In the genomic region with DNA sequence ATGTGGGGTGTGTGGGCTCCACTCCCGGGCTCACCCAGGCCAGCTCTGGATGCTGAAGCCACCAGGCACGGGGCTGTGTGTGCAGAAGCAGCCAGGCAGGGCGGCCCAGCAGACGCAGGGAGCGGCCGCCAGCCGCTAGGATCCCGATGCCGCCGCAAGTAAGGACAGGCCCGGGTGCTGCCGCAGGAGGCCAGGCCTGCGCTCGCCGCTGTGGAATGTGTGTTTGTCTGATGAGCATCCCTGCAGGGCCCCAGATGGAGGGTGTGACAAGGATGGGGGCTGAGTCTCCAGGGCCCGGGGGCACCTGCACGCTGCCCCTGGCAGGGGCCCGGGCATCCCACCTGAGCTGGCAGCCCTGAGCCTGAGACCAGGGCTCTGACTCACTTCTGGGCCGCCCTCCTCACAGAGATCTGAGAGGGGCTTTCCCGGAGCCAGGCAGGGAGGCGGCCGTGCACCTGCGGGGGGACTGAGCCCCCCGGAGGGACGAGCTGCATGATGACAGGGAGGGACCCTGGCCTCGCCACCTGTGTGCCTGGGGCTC, we compare ENCODE assay signal across 19 cellular contexts.
DNase-seq lines count a peak whose midpoint lies in the region; ATAC-seq and TF ChIP-seq lines count a peak whose summit lies in the region.
"Had no signal": no experiment of that assay in that cellular context is flagged by ENCODE, and none has a peak within 500 bp of the region (broad histone marks: within the 10 kb centered on the region; RNA-seq: fewer than 3 reads in every experiment).

No MANE protein-coding gene starts in this region.

- no peak overlapping the region for H3K4ac ChIP-seq in H9 (ENCODE audit: low read depth, low read length)

- H3K23ac ChIP-seq in H9 (ENCODE audit: insufficient read length, low read depth, low read length), result no peak overlapping the region

- H3K9me3 ChIP-seq in H9 (ENCODE audit: control insufficient read depth, low read depth, low read length), result peaks cover 5% of the 10 kb centered on the region
- H3K9me3 ChIP-seq: HAP-1 had no signal

- no peak overlapping the region for H3K18ac ChIP-seq in H9 (ENCODE audit: insufficient read length, low read depth, low read length)

- no peaks in the 10 kb centered on the region for H4K20me1 ChIP-seq in H9 (ENCODE audit: control insufficient read depth, insufficient read depth, insufficient read length)

- peaks cover 4 to 26% (median 13%) of the 10 kb centered on the region in 3 experiments for H3K36me3 Mint-ChIP-seq in H9 (ENCODE audit: insufficient read depth in 1 of 3, low read depth in 3 of 3)
- peaks cover 12% of the 10 kb centered on the region for H3K36me3 Mint-ChIP-seq in natural killer cell treated with Interleukin-12 subunit alpha and Interleukin-12 subunit beta and Interleukin-15 and Interleukin-18, amount 100 ng/mL, for 72 hours

- H4K91ac ChIP-seq in H9 (ENCODE audit: insufficient read length, low read depth, low read length), result no peak overlapping the region

- H3T11ph ChIP-seq in H9 (ENCODE audit: low read length), result no peak overlapping the region

- POLR2A ChIA-PET in GM10248 (lab: Yijun Ruan, JAX), result no interaction called here

- H3K9ac ChIP-seq in H9 (ENCODE audit: extremely low read depth, insufficient read length, low read length), result no peak overlapping the region

- WGBS in H9 (ENCODE audit: extremely low coverage, insufficient read length, low lambda C conversion rate), result no CpG with 5 or more reads among the region's 26 CpGs

- CTCF ChIA-PET in GM10248 (lab: Yijun Ruan, JAX), result no interaction called here

- H3K4me1 ChIP-seq in H9 (ENCODE audit: insufficient read depth, low read length), result no peaks in the 10 kb centered on the region
- H3K4me1 ChIP-seq: HAP-1, sigmoid colon had no signal

- H3K27me3 ChIP-seq in H9 (ENCODE audit: insufficient read depth, low read length), result no peaks in the 10 kb centered on the region
- H3K27me3 ChIP-seq: sigmoid colon had no signal

- no peak overlapping the region for H4K5ac ChIP-seq in H9 (ENCODE audit: insufficient read length, low read depth, low read length)

- no peaks in the 10 kb centered on the region for H3K79me1 ChIP-seq in H9 (ENCODE audit: insufficient read depth, low read depth, low read length, poor library complexity, severe bottlenecking)

- no peaks in the 10 kb centered on the region for H3K79me2 ChIP-seq in H9 (ENCODE audit: insufficient read depth, low read length)

- no peak overlapping the region; the same call in 1 of the 2 replicates for H3K14ac ChIP-seq in H9 (ENCODE audit: insufficient read depth, low read length)

- ATAC-seq in natural killer cell treated with Interleukin-12 subunit alpha and Interleukin-12 subunit beta and Interleukin-15 and Interleukin-18, amount 100 ng/mL, for 72 hours, result peak; percentile 7 to 16
- ATAC-seq in GM21723 (IDR thresholded peaks at IDR 0.05; ENCODE audit: unreplicated experiment) (no peak), HG03159 (IDR thresholded peaks at IDR 0.05; ENCODE audit: unreplicated experiment) (no peak)
- ATAC-seq: T-cell had no signal

- H2BK20ac ChIP-seq in H9 (ENCODE audit: low read depth, low read length, poor library complexity, severe bottlenecking), result no peak overlapping the region

- H2BK120ac ChIP-seq in H9 (ENCODE audit: low read depth, low read length, poor library complexity, severe bottlenecking), result no peak overlapping the region

- peak; percentile 38 for DNase-seq in COLO668 (lab: John Stamatoyannopoulos, UW; ENCODE audit: unreplicated experiment)
- DNase-seq in H9, result peak; percentile 24
- peak; percentile 34 for DNase-seq in epithelial cell of prostate (ENCODE audit: low read depth, low spot score)
- no peak for DNase-seq in natural killer cell treated with Interleukin-12 subunit alpha and Interleukin-12 subunit beta and Interleukin-15 and Interleukin-18, amount 100 ng/mL, for 72 hours (ENCODE audit: low spot score)
- no peak for DNase-seq in GM10248 (ENCODE audit: extremely low spot score)
- no peak for DNase-seq in NCI-H2107 (lab: John Stamatoyannopoulos, UW)
- DNase-seq: activated gamma-delta T cell, AML-193, Calu3, erythroblast, IMR-90, RPMI8226 had no signal

- H3K27ac Mint-ChIP-seq in H9, result no peak overlapping the region
- no peak overlapping the region for H3K27ac Mint-ChIP-seq in natural killer cell treated with Interleukin-12 subunit alpha and Interleukin-12 subunit beta and Interleukin-15 and Interleukin-18, amount 100 ng/mL, for 72 hours
- H3K27ac Mint-ChIP-seq: T-cell had no signal

- no peaks in the 10 kb centered on the region for H3K23me2 ChIP-seq in H9 (ENCODE audit: insufficient read length, low read depth, low read length, poor library complexity, severe bottlenecking)

- H2AFZ ChIP-seq in H9 (ENCODE audit: low read length), result no peak overlapping the region

- no peak overlapping the region for H3K4me2 ChIP-seq in H9 (ENCODE audit: insufficient read depth, insufficient read length, low read length)

- peaks cover 0 to 3% of the 10 kb centered on the region in 2 experiments; a peak in 1 of 4 replicates for H3K4me1 Mint-ChIP-seq in H9
- H3K4me1 Mint-ChIP-seq in natural killer cell treated with Interleukin-12 subunit alpha and Interleukin-12 subunit beta and Interleukin-15 and Interleukin-18, amount 100 ng/mL, for 72 hours (ENCODE audit: low read depth in 2 of 2), result no peaks in the 10 kb centered on the region
- H3K4me1 Mint-ChIP-seq: T-cell had no signal

- peaks cover 10% of the 10 kb centered on the region for H3K27me3 Mint-ChIP-seq in H9 (ENCODE audit: low read depth)
- peaks cover 10 to 11% of the 10 kb centered on the region in 2 donors for H3K27me3 Mint-ChIP-seq in natural killer cell treated with Interleukin-12 subunit alpha and Interleukin-12 subunit beta and Interleukin-15 and Interleukin-18, amount 100 ng/mL, for 72 hours

- no peak overlapping the region for H4K8ac ChIP-seq in H9 (replicated peaks; ENCODE audit: insufficient read length, low read depth, low read length)

- H2AK5ac ChIP-seq in H9 (ENCODE audit: insufficient read length, low read length), result no peak overlapping the region

- no peak overlapping the region for H3K27ac ChIP-seq in H9 (ENCODE audit: insufficient read length, low read depth, low read length)
- no peak overlapping the region for H3K27ac ChIP-seq in epithelial cell of prostate
- H3K27ac ChIP-seq: coronary artery, sigmoid colon, thoracic aorta had no signal

- no peak overlapping the region for H2BK15ac ChIP-seq in H9 (ENCODE audit: low read depth, low read length)

- H3K4me3 Mint-ChIP-seq in H9, result no peak overlapping the region
- no peak overlapping the region for H3K4me3 Mint-ChIP-seq in natural killer cell treated with Interleukin-12 subunit alpha and Interleukin-12 subunit beta and Interleukin-15 and Interleukin-18, amount 100 ng/mL, for 72 hours
- H3K4me3 Mint-ChIP-seq: T-cell had no signal

- no peak overlapping the region for H2BK5ac ChIP-seq in H9 (ENCODE audit: insufficient read length, low read length)

- H3K56ac ChIP-seq in H9 (ENCODE audit: insufficient read length, low read depth, low read length), result no peak overlapping the region

- peaks cover 35 to 38% of the 10 kb centered on the region in 2 experiments for H3K9me3 Mint-ChIP-seq in H9
- peaks cover 11% of the 10 kb centered on the region for H3K9me3 Mint-ChIP-seq in natural killer cell treated with Interleukin-12 subunit alpha and Interleukin-12 subunit beta and Interleukin-15 and Interleukin-18, amount 100 ng/mL, for 72 hours

- TF ChIP-seq CTCF in H9 (conservative IDR thresholded peaks at IDR 0.05) (no peak), GM10248 (IDR thresholded peaks at IDR 0.05; ENCODE audit: control extremely low read depth, extremely low read depth, low read depth, missing control alignments) (no peak)

- H2BK12ac ChIP-seq in H9 (ENCODE audit: insufficient read length, low read depth, low read length), result no peak overlapping the region

Comparison
In these comparisons a context has a peak if more than half of its experiments do, and no peak if none do; other contexts are left out.
1. DNase-seq: peak in COLO668 (single experiment), H9 (single experiment) and epithelial cell of prostate (single experiment); none in natural killer cell treated with Interleukin-12 subunit alpha and Interleukin-12 subunit beta and Interleukin-15 and Interleukin-18, amount 100 ng/mL, for 72 hours (single experiment), GM10248 (single experiment) and NCI-H2107 (single experiment).
2. ATAC-seq: peak in natural killer cell treated with Interleukin-12 subunit alpha and Interleukin-12 subunit beta and Interleukin-15 and Interleukin-18, amount 100 ng/mL, for 72 hours (2 of 2); none in GM21723 (single experiment) and HG03159 (single experiment).